ENCODE assay signal across 8 cellular contexts in the genomic region with DNA sequence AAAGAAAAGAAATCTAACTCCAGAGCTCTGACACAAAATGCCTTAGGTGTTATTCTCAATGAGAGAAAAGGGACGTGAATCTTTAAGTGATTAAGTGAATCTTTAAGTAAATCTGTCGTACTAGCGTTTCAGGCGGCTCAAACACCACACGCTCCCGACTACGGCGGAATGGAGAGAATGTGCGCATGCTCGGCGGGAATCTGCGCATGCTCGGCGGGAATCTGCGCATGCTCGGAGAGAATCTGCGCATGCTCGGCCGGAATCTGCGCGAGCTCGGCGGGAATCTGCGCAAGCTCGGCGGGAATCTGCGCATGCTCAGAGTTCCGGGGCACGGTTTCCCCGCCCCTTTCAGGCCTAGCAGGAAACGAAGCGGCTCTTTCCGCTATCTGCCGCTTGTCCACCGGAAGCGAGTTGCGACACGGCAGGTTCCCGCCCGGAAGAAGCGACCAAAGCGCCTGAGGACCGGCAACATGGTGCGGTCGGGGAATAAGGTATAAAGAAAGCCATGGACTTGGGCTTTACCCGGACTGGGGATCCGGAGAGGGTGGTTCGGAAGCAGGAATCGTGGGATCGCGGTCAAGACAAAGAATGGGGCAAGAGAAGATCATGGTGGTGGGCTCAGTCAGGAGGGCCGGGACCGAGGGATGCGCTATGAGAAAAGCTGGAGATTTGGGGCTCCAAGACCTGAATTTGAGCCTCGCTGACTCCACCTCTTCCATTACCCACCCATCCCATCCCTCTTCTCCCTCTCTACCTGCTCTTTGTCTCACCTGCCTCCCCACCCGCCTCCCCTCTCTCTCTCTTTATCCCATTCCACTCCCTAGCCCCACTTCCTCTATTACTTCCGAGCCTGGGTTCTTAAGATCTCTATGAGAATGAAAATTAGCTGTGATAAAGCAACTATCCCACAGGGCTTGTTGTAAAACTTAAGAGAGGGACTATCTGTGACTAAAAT. TPM values are rescaled to one million over a fixed set of nuclear protein-coding genes. Genes with fewer than 3 reads are reported as not detected.
DNase-seq lines count a peak whose midpoint lies in the region; ATAC-seq and TF ChIP-seq lines count a peak whose summit lies in the region.

TSS of gene XRCC5 (plus strand) at position 382 of the 955 bp plus-strand sequence. CDS start at position 471, 89 bp downstream.

- no peaks in the 10 kb centered on the region for H3K27me3 ChIP-seq in CD8-positive, alpha-beta memory T cell (ENCODE audit: insufficient read depth, low read length, poor library complexity, severe bottlenecking)
- H3K27me3 ChIP-seq in lower lobe of right lung (ENCODE audit: low read depth): no peaks in the 10 kb centered on the region

- peak within 1 kb of the TSS; percentile 97 for H3K4me3 ChIP-seq in CD8-positive, alpha-beta memory T cell (ENCODE audit: low read length)
- peak within 1 kb of the TSS; percentile 91 for H3K4me3 ChIP-seq in lower lobe of right lung

- H3K4me3 Mint-ChIP-seq in CD8-positive, alpha-beta memory T cell: peak within 1 kb of the TSS; percentile 98 to 100 (median 100)

- peak within 1 kb of the TSS; percentile 98 to 100 (median 100) for H3K27ac Mint-ChIP-seq in CD8-positive, alpha-beta memory T cell

- H3K4me1 Mint-ChIP-seq in CD8-positive, alpha-beta memory T cell: peaks cover 50 to 62% (median 61%) of the 10 kb centered on the region in 3 donors

- H3K4me1 ChIP-seq in CD8-positive, alpha-beta memory T cell (ENCODE audit: insufficient read depth, low read length): peaks cover 50% of the 10 kb centered on the region
- H3K4me1 ChIP-seq in lower lobe of right lung: peaks cover 33% of the 10 kb centered on the region

- H3K27ac ChIP-seq in CD8-positive, alpha-beta memory T cell (ENCODE audit: low read depth, low read length): peak within 1 kb of the TSS; percentile 93
- H3K27ac ChIP-seq in lower lobe of right lung: peak within 1 kb of the TSS; percentile 94

- peaks cover 37% of the 10 kb centered on the region for H3K36me3 ChIP-seq in CD8-positive, alpha-beta memory T cell (ENCODE audit: insufficient read depth, low read length)
- peaks cover 30% of the 10 kb centered on the region for H3K36me3 ChIP-seq in lower lobe of right lung

- H3K36me3 Mint-ChIP-seq in CD8-positive, alpha-beta memory T cell: peaks cover 7 to 52% (median 18%) of the 10 kb centered on the region in 3 donors

- H3K9me3 ChIP-seq in CD8-positive, alpha-beta memory T cell (ENCODE audit: low read length): no peaks in the 10 kb centered on the region
- H3K9me3 ChIP-seq in lower lobe of right lung: no peaks in the 10 kb centered on the region

- TF ChIP-seq CTCF in lower lobe of right lung (IDR thresholded peaks at IDR 0.05): no peak

- no peaks in the 10 kb centered on the region for H3K9me3 Mint-ChIP-seq in CD8-positive, alpha-beta memory T cell

- peaks cover 0 to 6% of the 10 kb centered on the region in 2 donors for H3K27me3 Mint-ChIP-seq in CD8-positive, alpha-beta memory T cell

- CTCF ChIA-PET in CD8-positive, alpha-beta memory T cell (lab: Charles Lee): interaction anchor here (1.0 to 4.7 kb wide), 9 partner anchors 20 to 295 kb away, joined by 3 to 27 read pairs (median 8); partner anchors contain the start of genes PECR and TMEM169

- DNase-seq in CD8-positive, alpha-beta memory T cell: peak; percentile 95 to 99 (median 96)
- DNase-seq in HT1080 (ENCODE audit: low read depth) (peak; percentile 97), NOMO-1 (lab: John Stamatoyannopoulos, UW; ENCODE audit: unreplicated experiment in 2 of 2) (peak; percentile 90 to 93), lower lobe of right lung (peak; percentile 97)
- DNase-seq in activated CD8-positive, alpha-beta memory T cell treated with anti-CD3 and anti-CD28 coated beads for 24 hours: peak; percentile 98
- peak; percentile 96 for DNase-seq in effector CD4-positive, alpha-beta T cell
- DNase-seq in stimulated activated CD4-positive, alpha-beta T cell treated with anti-CD3 and anti-CD28 coated beads, TNF-alpha, amount 100 ng/mL, for 1 hour (ENCODE audit: low read depth in 3 of 3, low spot score in 1 of 3): peak; percentile 94 to 99 (median 97)

- intact Hi-C loops in lower lobe of right lung (cut with DNase I): no loop called here

- POLR2A ChIA-PET in CD8-positive, alpha-beta memory T cell (lab: Charles Lee): interaction anchor here (0.6 to 3.8 kb wide), 6 partner anchors 18 to 93 kb away, joined by 3 to 21 read pairs (median 3); partner anchors contain the start of genes PECR and TMEM169

- ATAC-seq in GM21360 (IDR thresholded peaks at IDR 0.05; ENCODE audit: unreplicated experiment): peak; percentile 51
- ATAC-seq in lower lobe of right lung: peak; percentile 97

RNA-seq across cellular contexts. Expression of gene XRCC5, which starts in this region (rescaled TPM):
- total RNA-seq in CD8-positive, alpha-beta memory T cell: 100 to 1,000 TPM; 612 to 643 TPM
- 306 TPM for polyA plus RNA-seq in CD8-positive, alpha-beta memory T cell
- 378 and 390 TPM in 2 replicates for total RNA-seq in HT1080 (2014; rRNA removed; shearing (Covaris generic))
- 253 and 278 TPM in 2 replicates for polyA plus RNA-seq in HT1080 (2015; cell fraction: cytosol; rRNA removed)
- 475 and 539 TPM in 2 replicates for polyA plus RNA-seq in HT1080 (2015; cell fraction: nucleus; rRNA removed)
- 155 TPM for total RNA-seq in lower lobe of right lung

Comparison
In these comparisons a context has a peak if more than half of its experiments do, and no peak if none do; other contexts are left out.
1. Peak in every context shown above with its lines: DNase-seq, ATAC-seq, H3K4me3 ChIP-seq and H3K27ac ChIP-seq.